11 cellular contexts compared by ENCODE assay signal in the genomic region with DNA sequence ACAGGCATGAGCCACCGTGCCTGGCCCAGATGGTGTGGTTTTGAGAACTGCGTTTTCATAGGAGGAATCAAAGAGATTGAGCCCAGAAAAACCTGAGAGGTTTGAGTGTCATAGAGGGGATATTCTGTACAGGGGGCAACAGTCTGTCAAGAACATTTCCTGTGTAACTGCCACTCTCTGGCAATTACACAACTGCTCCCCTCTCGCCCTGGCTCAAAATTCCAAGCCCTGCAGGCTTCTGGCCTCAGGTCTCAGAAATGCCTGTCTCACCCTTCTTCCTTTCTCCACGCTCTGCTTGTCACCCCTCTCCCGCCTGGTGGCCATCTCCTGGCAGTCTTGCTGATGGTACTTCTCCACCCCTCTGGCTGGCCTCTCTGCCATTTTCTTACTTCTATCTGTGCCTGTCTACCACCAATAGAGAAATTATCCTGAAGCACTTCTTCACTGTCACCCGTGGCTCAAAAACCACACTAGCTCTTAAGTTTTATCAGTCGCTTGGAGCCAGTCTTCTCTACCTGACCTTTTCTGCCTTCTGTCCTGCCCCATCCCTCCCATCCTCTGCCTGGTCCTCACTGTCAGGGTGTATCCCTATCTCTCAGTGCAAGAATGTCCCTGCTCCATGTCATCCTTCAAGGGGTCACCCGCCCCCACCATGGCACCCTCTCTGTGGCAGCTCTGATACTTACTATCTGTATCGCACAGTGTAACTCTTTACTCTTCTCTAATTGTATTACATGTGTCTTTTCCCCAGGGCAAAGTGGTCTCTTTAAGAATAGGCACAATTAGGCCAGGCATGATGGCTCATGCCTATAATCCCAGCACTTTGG. TPM values are rescaled to one million over a fixed set of nuclear protein-coding genes. Genes with fewer than 3 reads are reported as not detected.
A peak's percentile ranks its signal among the peaks of the same experiment; 100 is the strongest.
DNase-seq lines count a peak whose midpoint lies in the region; ATAC-seq and TF ChIP-seq lines count a peak whose summit lies in the region.
"Had no signal": no experiment of that assay in that cellular context is flagged by ENCODE, and none has a peak within 500 bp of the region (broad histone marks: within the 10 kb centered on the region; RNA-seq: fewer than 3 reads in every experiment).

No MANE protein-coding gene starts in this region.

- no peaks in the 10 kb centered on the region for H3K27me3 ChIP-seq in parathyroid adenoma (ENCODE audit: control insufficient read depth, insufficient read depth, low read length)
- H3K27me3 ChIP-seq in BE2C: no peaks in the 10 kb centered on the region

- peaks cover 7% of the 10 kb centered on the region for H3K4me1 ChIP-seq in parathyroid adenoma
- no peaks in the 10 kb centered on the region for H3K4me1 ChIP-seq in BE2C

- no peaks in the 10 kb centered on the region for H3K9me3 Mint-ChIP-seq in natural killer cell treated with Interleukin-12 subunit alpha and Interleukin-12 subunit beta and Interleukin-15 and Interleukin-18, amount 100 ng/mL, for 72 hours
- no peaks in the 10 kb centered on the region for H3K9me3 Mint-ChIP-seq in natural killer cell
- H3K9me3 Mint-ChIP-seq in effector memory CD8-positive, alpha-beta T cell: no peaks in the 10 kb centered on the region

- H3K4me1 Mint-ChIP-seq in natural killer cell treated with Interleukin-12 subunit alpha and Interleukin-12 subunit beta and Interleukin-15 and Interleukin-18, amount 100 ng/mL, for 72 hours (ENCODE audit: low read depth in 2 of 2): peaks cover 42 to 44% of the 10 kb centered on the region in 2 donors
- peaks cover 31 to 42% of the 10 kb centered on the region in 2 donors for H3K4me1 Mint-ChIP-seq in natural killer cell
- H3K4me1 Mint-ChIP-seq in effector memory CD8-positive, alpha-beta T cell (ENCODE audit: low read depth in 2 of 2): peaks cover 24 to 41% of the 10 kb centered on the region in 2 donors

- TF ChIP-seq POLR2A in lower leg skin (IDR thresholded peaks at IDR 0.05): no peak

- peaks cover 30% of the 10 kb centered on the region for H3K79me2 ChIP-seq in parathyroid adenoma

- no peak for DNase-seq in natural killer cell treated with Interleukin-12 subunit alpha and Interleukin-12 subunit beta and Interleukin-15 and Interleukin-18, amount 100 ng/mL, for 72 hours (ENCODE audit: low spot score)
- no peak for DNase-seq in natural killer cell
- no peak for DNase-seq in effector memory CD8-positive, alpha-beta T cell
- no peak for DNase-seq in BE2C
- DNase-seq in iPS-NIHi11 (ENCODE audit: low spot score): no peak
- DNase-seq in lower leg skin (ENCODE audit: low spot score in 2 of 2): no peak
- DNase-seq: activated CD4-positive, alpha-beta T cell treated with anti-CD3 and anti-CD28 coated beads for 4 hours; NCI-H526 had no signal

- H3K27me3 Mint-ChIP-seq in natural killer cell treated with Interleukin-12 subunit alpha and Interleukin-12 subunit beta and Interleukin-15 and Interleukin-18, amount 100 ng/mL, for 72 hours: no peaks in the 10 kb centered on the region
- H3K27me3 Mint-ChIP-seq in natural killer cell (ENCODE audit: low read depth in 2 of 2): no peaks in the 10 kb centered on the region
- H3K27me3 Mint-ChIP-seq in effector memory CD8-positive, alpha-beta T cell: no peaks in the 10 kb centered on the region

- H3K9me3 ChIP-seq in parathyroid adenoma (ENCODE audit: control insufficient read depth, low read length): no peaks in the 10 kb centered on the region
- no peaks in the 10 kb centered on the region for H3K9me3 ChIP-seq in BE2C

- H3K27ac Mint-ChIP-seq in natural killer cell treated with Interleukin-12 subunit alpha and Interleukin-12 subunit beta and Interleukin-15 and Interleukin-18, amount 100 ng/mL, for 72 hours: peak overlapping the region; percentile 46 to 64
- peak overlapping the region in 1 of 2 donors; percentile 56 for H3K27ac Mint-ChIP-seq in natural killer cell
- H3K27ac Mint-ChIP-seq in effector memory CD8-positive, alpha-beta T cell: peak overlapping the region; percentile 13 to 70

- H3K4me2 ChIP-seq in parathyroid adenoma (ENCODE audit: low read length): no peak overlapping the region

- H2AFZ ChIP-seq in parathyroid adenoma: no peak overlapping the region

- H3K4me3 Mint-ChIP-seq in natural killer cell treated with Interleukin-12 subunit alpha and Interleukin-12 subunit beta and Interleukin-15 and Interleukin-18, amount 100 ng/mL, for 72 hours: no peak overlapping the region
- no peak overlapping the region for H3K4me3 Mint-ChIP-seq in natural killer cell
- no peak overlapping the region for H3K4me3 Mint-ChIP-seq in effector memory CD8-positive, alpha-beta T cell

- 73 to 81% methylated on average over 9 of the region's 9 CpGs for WGBS in lower leg skin, 2 donors

- intact Hi-C loops in natural killer cell (cut with micrococcal nuclease): no loop called here
- intact Hi-C loops in lower leg skin (cut with DNase I; ENCODE audit: low total_unique reads): no loop called here

- no peaks in the 10 kb centered on the region for H3K36me3 Mint-ChIP-seq in natural killer cell treated with Interleukin-12 subunit alpha and Interleukin-12 subunit beta and Interleukin-15 and Interleukin-18, amount 100 ng/mL, for 72 hours
- H3K36me3 Mint-ChIP-seq in natural killer cell: no peaks in the 10 kb centered on the region
- H3K36me3 Mint-ChIP-seq in effector memory CD8-positive, alpha-beta T cell (ENCODE audit: insufficient read depth): peaks cover 6% of the 10 kb centered on the region

- peak overlapping the region; percentile 69 for H3K27ac ChIP-seq in parathyroid adenoma

- TF ChIP-seq CTCF in natural killer cell (IDR thresholded peaks at IDR 0.05) (no peak), parathyroid adenoma (IDR thresholded peaks at IDR 0.05) (no peak), BE2C (IDR thresholded peaks at IDR 0.05; ENCODE audit: low read depth, low read length) (no peak), lower leg skin (IDR thresholded peaks at IDR 0.05) (no peak)

- H3K4me3 ChIP-seq in parathyroid adenoma (ENCODE audit: low read depth, low read length): no peak overlapping the region
- H3K4me3 ChIP-seq in BE2C (ENCODE audit: low read depth, low read length): no peak overlapping the region
- H3K4me3 ChIP-seq in lower leg skin (ENCODE audit: low read depth, poor library complexity, severe bottlenecking): no peak overlapping the region

- no peak overlapping the region for H3K9ac ChIP-seq in parathyroid adenoma

- no peaks in the 10 kb centered on the region for H3K36me3 ChIP-seq in parathyroid adenoma (ENCODE audit: control insufficient read depth, insufficient read depth, low read length)
- no peaks in the 10 kb centered on the region for H3K36me3 ChIP-seq in BE2C

- no peak for ATAC-seq in natural killer cell treated with Interleukin-12 subunit alpha and Interleukin-12 subunit beta and Interleukin-15 and Interleukin-18, amount 100 ng/mL, for 72 hours
- ATAC-seq in natural killer cell (no peak), GM19467 (IDR thresholded peaks at IDR 0.05; ENCODE audit: unreplicated experiment) (no peak)
- no peak for ATAC-seq in effector memory CD8-positive, alpha-beta T cell (replicated peaks)

RNA-seq across cellular contexts. Expression of gene VAMP5, which starts 4.2 kb away (rescaled TPM):
- total RNA-seq in natural killer cell treated with Interleukin-12 subunit alpha and Interleukin-12 subunit beta and Interleukin-15 and Interleukin-18, amount 100 ng/mL, for 72 hours: 10 to 100 TPM; 30.5 to 50.7 TPM
- total RNA-seq in natural killer cell: 10 to 100 TPM; 35.0 to 50.7 (median 36.7) TPM
- 9.8 TPM for polyA plus RNA-seq in BE2C (2012; ENCODE audit: insufficient read depth, insufficient read length, low read depth)
- 10 to 100 TPM; 10.1 to 35.6 (median 14.0) TPM for total RNA-seq in lower leg skin
- total RNA-seq: SK-MEL-5 had no signal

RNA-seq across cellular contexts. Expression of gene RNF181, which starts 7.1 kb away (rescaled TPM):
- total RNA-seq in natural killer cell treated with Interleukin-12 subunit alpha and Interleukin-12 subunit beta and Interleukin-15 and Interleukin-18, amount 100 ng/mL, for 72 hours: 100 to 1,000 TPM; 116 to 149 TPM
- 10 to 100 TPM; 65.0 to 75.0 (median 66.7) TPM for total RNA-seq in natural killer cell
- polyA plus RNA-seq in BE2C (2012; ENCODE audit: insufficient read depth, insufficient read length, low read depth): 233 TPM
- 100 to 1,000 TPM in 3 of 4 donors, 10 to 100 TPM in 1; 63.1 to 114 (median 107) TPM for total RNA-seq in lower leg skin

RNA-seq across cellular contexts. Expression of gene VAMP8, which starts 11.0 kb away (rescaled TPM):
- total RNA-seq in natural killer cell treated with Interleukin-12 subunit alpha and Interleukin-12 subunit beta and Interleukin-15 and Interleukin-18, amount 100 ng/mL, for 72 hours: 100 to 1,000 TPM in 1 of 2 donors, 10 to 100 TPM in 1; 83.2 to 160 TPM
- total RNA-seq in natural killer cell (100 to 1,000 TPM; 105 to 116 (median 111) TPM), lower leg skin (100 to 1,000 TPM in 2 of 4 donors, 10 to 100 TPM in 2; 88.3 to 207 (median 113) TPM)
- polyA plus RNA-seq in BE2C (2012; ENCODE audit: insufficient read depth, insufficient read length, low read depth): 1.4 TPM

RNA-seq across cellular contexts. Expression of gene TMEM150A, which starts 14.1 kb away (rescaled TPM):
- 1 to 10 TPM; 4.7 to 6.4 TPM for total RNA-seq in natural killer cell treated with Interleukin-12 subunit alpha and Interleukin-12 subunit beta and Interleukin-15 and Interleukin-18, amount 100 ng/mL, for 72 hours
- total RNA-seq in natural killer cell: 10 to 100 TPM; 10.4 to 13.3 (median 10.9) TPM
- polyA plus RNA-seq in BE2C (2012; ENCODE audit: insufficient read depth, insufficient read length, low read depth): 16.1 TPM
- total RNA-seq in lower leg skin: 10 to 100 TPM in 2 of 4 donors, 1 to 10 TPM in 2; 5.8 to 13.7 (median 9.5) TPM

RNA-seq across cellular contexts. Expression of gene C2orf68, which starts 23.4 kb away (rescaled TPM):
- total RNA-seq in natural killer cell treated with Interleukin-12 subunit alpha and Interleukin-12 subunit beta and Interleukin-15 and Interleukin-18, amount 100 ng/mL, for 72 hours: 10 to 100 TPM; 29.1 to 29.2 TPM
- total RNA-seq in natural killer cell: 10 to 100 TPM; 36.4 to 60.8 (median 48.4) TPM
- polyA plus RNA-seq in BE2C (2012; ENCODE audit: insufficient read depth, insufficient read length, low read depth): 22.6 TPM
- total RNA-seq in lower leg skin: 10 to 100 TPM; 15.1 to 41.1 (median 19.0) TPM
